In the genomic region with DNA sequence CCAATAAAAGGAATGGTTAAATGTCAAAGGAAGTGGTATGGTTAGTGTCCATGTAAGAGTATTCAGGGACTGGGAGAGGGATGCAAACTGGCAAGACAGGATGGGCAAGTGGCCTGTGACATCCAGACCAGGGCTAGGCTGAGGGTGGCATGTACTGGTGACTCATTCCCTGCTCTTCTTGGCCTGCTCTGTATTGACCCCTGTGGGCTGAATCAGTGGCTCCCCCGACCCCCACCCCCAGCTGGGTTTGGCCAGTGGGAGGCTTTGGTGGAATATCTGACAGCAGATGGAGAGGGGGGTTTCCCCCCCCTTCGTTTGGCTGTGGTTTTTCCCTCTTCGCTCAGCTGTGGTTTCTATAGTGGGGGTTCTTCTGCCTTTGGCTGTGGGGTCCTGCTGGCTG, we compare ENCODE assay signal across 16 cellular contexts.
DNase-seq lines count a peak whose midpoint lies in the region; FAIRE-seq and TF ChIP-seq lines count a peak whose summit lies in the region.
"Had no signal": no experiment of that assay in that cellular context is flagged by ENCODE, and none has a peak within 500 bp of the region (broad histone marks: within the 10 kb centered on the region; RNA-seq: fewer than 3 reads in every experiment).

No MANE protein-coding gene starts in this region.

- FAIRE-seq in H1 (lab: Jason Lieb, UNC), result no peak

- TF ChIP-seq EP300 in H1 (IDR thresholded peaks at IDR 0.05; ENCODE audit: borderline replicate concordance in 1 of 2, low read depth in 2 of 2, low read length in 2 of 2), result no peak

- H2BK5ac ChIP-seq in H1 (ENCODE audit: low read depth, low read length), result no peak overlapping the region
- H2BK5ac ChIP-seq in neuronal stem cell (ENCODE audit: low read length), result no peak overlapping the region

- no peaks in the 10 kb centered on the region for H3K36me3 Mint-ChIP-seq in progenitor cell of endocrine pancreas (ENCODE audit: insufficient read depth)
- H3K36me3 Mint-ChIP-seq: CD4-positive, alpha-beta memory T cell had no signal

- H3K27me3 Mint-ChIP-seq in progenitor cell of endocrine pancreas, result no peaks in the 10 kb centered on the region
- H3K27me3 Mint-ChIP-seq: B cell had no signal

- DNase-seq in DMS53 (lab: John Stamatoyannopoulos, UW) (peak; percentile 77), LHCN-M2 (ENCODE audit: low read depth) (peak; percentile 40), H1 (ENCODE audit: low read depth in 1 of 2, low spot score in 2 of 2) (no peak), neuronal stem cell (ENCODE audit: low spot score) (no peak), dorsolateral prefrontal cortex (no peak), progenitor cell of endocrine pancreas (ENCODE audit: low spot score, unreplicated experiment) (no peak)
- DNase-seq in stimulated activated CD4-positive, alpha-beta T cell treated with anti-CD3 and anti-CD28 coated beads, Interleukin-4, amount 100 ng/mL, for 24 hours, result no peak
- DNase-seq: DMS79 treated with DMSO at 0.1 percent for 48 hours, GDM1, NCI-H1048, NCI-H510A had no signal

- no peak overlapping the region for H3K27ac ChIP-seq in H1 (ENCODE audit: low read depth, low read length)
- no peak overlapping the region for H3K27ac ChIP-seq in neuronal stem cell (replicated peaks; ENCODE audit: low read length)
- no peak overlapping the region for H3K27ac ChIP-seq in dorsolateral prefrontal cortex

- CTCF ChIA-PET in H1 (lab: Charles Lee; ENCODE audit: partially characterized antibody), result interaction anchor here (0.6 to 3.1 kb wide), 8 partner anchors 32 to 326 kb away, joined by 3 to 13 read pairs (median 3); no protein-coding TSS in a partner anchor

- H3K4me3 Mint-ChIP-seq in progenitor cell of endocrine pancreas (ENCODE audit: low read depth), result no peak overlapping the region
- H3K4me3 Mint-ChIP-seq: B cell; CD4-positive, alpha-beta memory T cell; GM23338 had no signal

- POLR2A ChIA-PET in H1 (lab: Charles Lee; ENCODE audit: partially characterized antibody), result no interaction called here

- H3K14ac ChIP-seq in H1 (ENCODE audit: insufficient read length), result no peak overlapping the region
- H3K14ac ChIP-seq in neuronal stem cell (ENCODE audit: low read length), result no peak overlapping the region

- TF ChIP-seq CTCF in H1 (IDR thresholded peaks at IDR 0.05; ENCODE audit: control extremely low read depth in 1 of 3, insufficient read depth in 1 of 3, low read depth in 1 of 3, low read length in 3 of 3) (no peak), dorsolateral prefrontal cortex (IDR thresholded peaks at IDR 0.05 in 54 of 56, conservative IDR thresholded peaks at IDR 0.05 in 2 of 56; ENCODE audit: low read depth in 1 of 56, partially characterized antibody in 56 of 56) (no peak), progenitor cell of endocrine pancreas (IDR thresholded peaks at IDR 0.05; ENCODE audit: unreplicated experiment) (no peak)

- H2AFZ ChIP-seq in H1 (ENCODE audit: low read length) (no peak overlapping the region), neuronal stem cell (ENCODE audit: low read length) (no peak overlapping the region)
- H2AFZ ChIP-seq: GM23338 had no signal

- TF ChIP-seq POLR2A in H1 (IDR thresholded peaks at IDR 0.05; ENCODE audit: control extremely low read depth in 1 of 2, low read depth in 2 of 2, low read length in 2 of 2), result no peak

- H4K8ac ChIP-seq in H1 (ENCODE audit: extremely low read depth, insufficient read depth, low read length), result no peak overlapping the region
- H4K8ac ChIP-seq in neuronal stem cell (ENCODE audit: low read depth, low read length), result no peak overlapping the region

- H3K9me3 Mint-ChIP-seq in progenitor cell of endocrine pancreas (ENCODE audit: low read depth), result no peaks in the 10 kb centered on the region
- H3K9me3 Mint-ChIP-seq: CD4-positive, alpha-beta memory T cell; GM23338 had no signal

- intact Hi-C loops in dorsolateral prefrontal cortex (cut with DNase I), result loop anchor here (5.0 kb wide), 1 partner anchor 228 kb away; no protein-coding TSS in a partner anchor

- H3K18ac ChIP-seq in H1 (ENCODE audit: extremely low read depth, low read length) (no peak overlapping the region), neuronal stem cell (ENCODE audit: low read length) (peak overlapping the region; percentile 9)

- H4K91ac ChIP-seq in H1 (replicated peaks; ENCODE audit: insufficient read length, low read length) (no peak overlapping the region), neuronal stem cell (ENCODE audit: low read depth, low read length, poor library complexity) (no peak overlapping the region)

- no peak overlapping the region for H4K5ac ChIP-seq in H1 (ENCODE audit: insufficient read length, low read depth, low read length)

- H3K9ac ChIP-seq in H1 (replicated peaks in 1 of 4; ENCODE audit: extremely low read depth in 1 of 4, low read depth in 3 of 4, low read length in 3 of 4) (no peak overlapping the region), neuronal stem cell (ENCODE audit: low read depth, low read length, poor library complexity) (no peak overlapping the region)
- H3K9ac ChIP-seq: SK-N-SH had no signal

- no peaks in the 10 kb centered on the region for H4K20me1 ChIP-seq in H1 (replicated peaks in 1 of 2; ENCODE audit: control insufficient read depth in 1 of 2, insufficient read depth in 2 of 2, low read length in 2 of 2)

- no peaks in the 10 kb centered on the region for H3K79me1 ChIP-seq in H1 (ENCODE audit: low read depth, low read length)
- no peaks in the 10 kb centered on the region for H3K79me1 ChIP-seq in neuronal stem cell (ENCODE audit: low read depth, low read length)

- H3K23me2 ChIP-seq in H1 (ENCODE audit: low read depth, low read length), result no peaks in the 10 kb centered on the region

- 83% methylated on average over 3 of the region's 3 CpGs; no CpG with 5 or more reads in 1 of the 2 experiments for WGBS in H1 (ENCODE audit: extremely low coverage in 1 of 2, insufficient coverage in 1 of 2, insufficient read length in 1 of 2, insufficient replicate concordance in 2 of 2, low coverage in 1 of 2, low lambda C conversion rate in 2 of 2, missing lambda C conversion rate in 1 of 2), 2 experiments
- no CpG with 5 or more reads among the region's 3 CpGs for WGBS in neuronal stem cell (ENCODE audit: extremely low coverage in 2 of 2, insufficient read length in 2 of 2, insufficient replicate concordance in 1 of 2), 2 donors

- H3K56ac ChIP-seq in H1 (replicated peaks; ENCODE audit: insufficient read length, low read depth, low read length), result no peak overlapping the region

- H3K4me3 ChIP-seq in H1 (ENCODE audit: extremely low read depth in 1 of 4, insufficient read depth in 2 of 4, low read depth in 3 of 4, low read length in 4 of 4) (no peak overlapping the region), neuronal stem cell (ENCODE audit: low read length in 2 of 2) (no peak overlapping the region), dorsolateral prefrontal cortex (no peak overlapping the region)
- H3K4me3 ChIP-seq: GM23338, K562 had no signal

- no peak overlapping the region for H3K27ac Mint-ChIP-seq in progenitor cell of endocrine pancreas
- H3K27ac Mint-ChIP-seq: B cell, GM23338 had no signal

- no peak overlapping the region for H2BK20ac ChIP-seq in H1 (ENCODE audit: low read length)

- H3K23ac ChIP-seq in H1 (ENCODE audit: insufficient read length) (no peak overlapping the region), neuronal stem cell (ENCODE audit: low read depth, low read length, poor library complexity) (no peak overlapping the region)

- no peaks in the 10 kb centered on the region for H3K27me3 ChIP-seq in H1 (replicated peaks in 1 of 4; ENCODE audit: control insufficient read depth in 3 of 4, extremely low read depth in 1 of 4, insufficient read depth in 3 of 4, low read length in 3 of 4)
- H3K27me3 ChIP-seq in neuronal stem cell (ENCODE audit: control insufficient read depth in 3 of 3, insufficient read depth in 3 of 3, low read depth in 1 of 3, low read length in 3 of 3), result no peaks in the 10 kb centered on the region
- no peaks in the 10 kb centered on the region for H3K27me3 ChIP-seq in dorsolateral prefrontal cortex

- H2BK120ac ChIP-seq in H1 (replicated peaks; ENCODE audit: low read depth, low read length) (no peak overlapping the region), neuronal stem cell (ENCODE audit: low read depth, low read length) (no peak overlapping the region)

- H2AK5ac ChIP-seq in H1 (ENCODE audit: low read depth, low read length) (no peak overlapping the region), neuronal stem cell (ENCODE audit: low read depth, low read length) (no peak overlapping the region)

- H3K9me3 ChIP-seq in H1 (ENCODE audit: insufficient read depth in 2 of 2, low read depth in 1 of 2, low read length in 1 of 2) (no peaks in the 10 kb centered on the region), neuronal stem cell (replicated peaks in 1 of 2; ENCODE audit: control insufficient read depth in 2 of 2, insufficient read depth in 1 of 2, low read depth in 1 of 2, low read length in 2 of 2) (no peaks in the 10 kb centered on the region)
- H3K9me3 ChIP-seq: SK-N-SH had no signal

- H2BK15ac ChIP-seq in H1 (ENCODE audit: low read length), result no peak overlapping the region
- no peak overlapping the region for H2BK15ac ChIP-seq in neuronal stem cell (ENCODE audit: low read length)

- no peaks in the 10 kb centered on the region for H3K79me2 ChIP-seq in H1 (ENCODE audit: control insufficient read depth in 1 of 2, insufficient read depth in 2 of 2, low read length in 2 of 2)

- H3K36me3 ChIP-seq in H1 (ENCODE audit: control insufficient read depth in 2 of 4, insufficient read depth in 4 of 4, low read length in 3 of 4) (no peaks in the 10 kb centered on the region), neuronal stem cell (replicated peaks in 1 of 2; ENCODE audit: control insufficient read depth in 2 of 2, insufficient read depth in 2 of 2, low read length in 2 of 2) (no peaks in the 10 kb centered on the region)

- H3K4ac ChIP-seq in H1 (replicated peaks; ENCODE audit: insufficient read length, low read depth, low read length) (no peak overlapping the region), neuronal stem cell (ENCODE audit: low read length) (no peak overlapping the region)

- peaks cover 0 to 7% (median 2%) of the 10 kb centered on the region in 4 experiments; a peak in 3 of 7 replicates for H3K4me1 ChIP-seq in H1 (replicated peaks in 1 of 4; ENCODE audit: control insufficient read depth in 3 of 4, insufficient read depth in 4 of 4, low read length in 3 of 4)
- peaks cover 0 to 1% of the 10 kb centered on the region in 2 donors for H3K4me1 ChIP-seq in neuronal stem cell (ENCODE audit: control insufficient read depth in 2 of 2, insufficient read depth in 1 of 2, low read depth in 1 of 2, low read length in 2 of 2)

- H3K4me2 ChIP-seq in H1 (ENCODE audit: insufficient read depth in 1 of 2, low read depth in 2 of 2, low read length in 2 of 2), result no peak overlapping the region
- no peak overlapping the region for H3K4me2 ChIP-seq in neuronal stem cell (ENCODE audit: insufficient read depth, low read length, poor library complexity, severe bottlenecking)
- H3K4me2 ChIP-seq: GM23338, SK-N-SH had no signal

- TF ChIP-seq RAD21 in H1 (IDR thresholded peaks at IDR 0.05 in 1 of 2, conservative IDR thresholded peaks at IDR 0.05 in 1 of 2; ENCODE audit: low read depth in 2 of 2, low read length in 2 of 2), result no peak

- H3K4me1 Mint-ChIP-seq in progenitor cell of endocrine pancreas (ENCODE audit: low read depth), result peaks cover 8% of the 10 kb centered on the region

- H2BK12ac ChIP-seq in H1 (ENCODE audit: low read depth, low read length), result peak overlapping the region; percentile 93; the same call in 1 of the 2 replicates
- H2BK12ac ChIP-seq in neuronal stem cell (ENCODE audit: low read length), result no peak overlapping the region

TF ChIP-seq in H1, 55 proteins besides CTCF, POLR2A, EP300 and RAD21 (continues in another document):
- no peak for TF ChIP-seq SIRT6 (IDR thresholded peaks at IDR 0.05; ENCODE audit: low read length)

Comparison
In these comparisons a context has a peak if more than half of its experiments do, and no peak if none do; other contexts are left out.
1. DNase-seq: peak in DMS53 (single experiment) and LHCN-M2 (single experiment); none in H1 (0 of 2), neuronal stem cell (single experiment), dorsolateral prefrontal cortex (0 of 10), stimulated activated CD4-positive, alpha-beta T cell treated with anti-CD3 and anti-CD28 coated beads, Interleukin-4, amount 100 ng/mL, for 24 hours (single experiment) and progenitor cell of endocrine pancreas (single experiment).